Comparison of ENCODE assay signal across 25 cellular contexts in the genomic region with DNA sequence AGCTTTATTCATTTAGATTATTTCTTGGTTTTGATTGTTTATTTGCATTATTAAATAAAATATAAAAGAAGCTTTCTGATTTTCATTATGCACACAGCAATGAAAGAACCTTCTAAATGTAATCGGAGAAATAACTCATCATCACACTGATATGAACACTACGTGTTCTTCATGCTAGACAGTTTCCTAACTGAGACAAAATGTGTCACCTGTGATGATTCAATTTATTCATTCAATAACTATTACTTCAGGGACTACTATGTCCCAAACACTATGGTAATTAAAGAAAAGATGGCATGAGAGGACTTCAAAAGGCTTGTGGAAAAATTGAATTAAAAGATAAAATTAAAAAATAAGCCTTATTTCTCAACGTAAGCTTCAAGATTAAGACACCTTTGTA.
"Had no signal": no experiment of that assay in that cellular context is flagged by ENCODE, and none has a peak within 500 bp of the region (broad histone marks: within the 10 kb centered on the region; RNA-seq: fewer than 3 reads in every experiment).

No MANE protein-coding gene starts in this region.

- H3K4me1 Mint-ChIP-seq: mesothelial cell of epicardium, naive B cell, neural crest cell had no signal

- DNase-seq: cortex of kidney; effector memory CD8-positive, alpha-beta T cell; erythroblast; esophagus squamous epithelium; foreskin melanocyte; glutamatergic neuron; heart right ventricle; hippocampal formation; left cardiac atrium; left lung; mesenchymal stem cell; mucosa of descending colon; naive B cell; right lobe of liver; small intestine; stimulated activated naive CD4-positive, alpha-beta T cell; substantia nigra; testis; tibial artery had no signal

- H3K4me3 Mint-ChIP-seq: effector memory CD8-positive, alpha-beta T cell; mesothelial cell of epicardium; naive B cell; natural killer cell treated with Interleukin-12 subunit alpha and Interleukin-12 subunit beta and Interleukin-15 and Interleukin-18, amount 100 ng/mL, for 72 hours; neural crest cell; type B pancreatic cell had no signal

- H3K27ac Mint-ChIP-seq: mesothelial cell of epicardium; natural killer cell treated with Interleukin-12 subunit alpha and Interleukin-12 subunit beta and Interleukin-15 and Interleukin-18, amount 100 ng/mL, for 72 hours; progenitor cell of endocrine pancreas; type B pancreatic cell had no signal

- H3K36me3 ChIP-seq: esophagus squamous epithelium, heart right ventricle, left lung, neutrophil, right lobe of liver, tibial artery had no signal

- H3K27me3 Mint-ChIP-seq: effector memory CD8-positive, alpha-beta T cell; naive B cell; natural killer cell treated with Interleukin-12 subunit alpha and Interleukin-12 subunit beta and Interleukin-15 and Interleukin-18, amount 100 ng/mL, for 72 hours; progenitor cell of endocrine pancreas; type B pancreatic cell had no signal

- H3K27me3 ChIP-seq: esophagus squamous epithelium, heart right ventricle, left lung, neutrophil, right lobe of liver, testis, tibial artery had no signal

- H3K36me3 Mint-ChIP-seq: mesothelial cell of epicardium; naive B cell; natural killer cell treated with Interleukin-12 subunit alpha and Interleukin-12 subunit beta and Interleukin-15 and Interleukin-18, amount 100 ng/mL, for 72 hours; type B pancreatic cell had no signal

- H3K9me3 Mint-ChIP-seq: effector memory CD8-positive, alpha-beta T cell; type B pancreatic cell had no signal

- ATAC-seq: effector memory CD8-positive, alpha-beta T cell; heart right ventricle; left cardiac atrium; left lung; mucosa of descending colon; natural killer cell treated with Interleukin-12 subunit alpha and Interleukin-12 subunit beta and Interleukin-15 and Interleukin-18, amount 100 ng/mL, for 72 hours; right lobe of liver had no signal

- H3K4me3 ChIP-seq: esophagus squamous epithelium, heart right ventricle, left lung, mucosa of descending colon, right lobe of liver, testis, tibial artery had no signal
